In the genomic region with DNA sequence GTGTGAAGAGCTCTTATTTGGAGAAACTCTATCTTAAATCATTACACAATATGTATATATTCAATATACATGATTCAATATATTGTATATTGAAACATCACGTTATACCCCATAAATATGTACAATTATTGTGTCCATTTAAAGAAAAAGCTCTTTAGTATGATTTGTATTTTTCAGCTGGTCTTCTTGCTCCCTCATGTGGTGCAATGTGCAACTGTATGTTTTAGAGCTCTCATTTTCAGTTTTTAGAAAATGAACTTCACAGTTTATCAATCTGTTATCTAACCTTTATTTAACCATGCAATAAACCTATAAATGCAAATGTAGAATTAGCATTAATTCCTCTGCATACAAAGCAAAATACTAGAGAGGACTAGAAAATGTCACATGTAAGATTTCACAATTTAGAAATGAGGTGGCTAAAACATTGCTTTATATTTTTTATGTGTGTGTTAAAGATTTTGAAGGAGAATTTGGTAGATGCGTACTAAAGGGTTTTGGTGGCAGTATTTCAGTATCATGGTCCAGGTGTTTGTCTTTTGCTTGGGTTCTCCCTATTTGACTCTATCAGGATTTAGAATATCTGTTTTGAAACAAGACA, we compare ENCODE assay signal across 9 cellular contexts.
DNase-seq lines count a peak whose midpoint lies in the region; ATAC-seq, FAIRE-seq and TF ChIP-seq lines count a peak whose summit lies in the region.
"Had no signal": no experiment of that assay in that cellular context is flagged by ENCODE, and none has a peak within 500 bp of the region (broad histone marks: within the 10 kb centered on the region; RNA-seq: fewer than 3 reads in every experiment).

No MANE protein-coding gene starts in this region.

- intact Hi-C loops in ascending aorta (cut with DNase I), result no loop called here
- intact Hi-C loops in right lobe of liver (cut with DNase I), result no loop called here

- DNase-seq in D721Med (ENCODE audit: insufficient read length, low spot score) (no peak), ascending aorta (ENCODE audit: low spot score in 2 of 2) (no peak), right lobe of liver (no peak), GF-D8 (lab: John Stamatoyannopoulos, UW) (no peak), occipital lobe (lab: John Stamatoyannopoulos, UW) (no peak)
- DNase-seq in stimulated activated naive CD8-positive, alpha-beta T cell treated with anti-CD3 and anti-CD28 coated beads, Interleukin-15, amount 100 ng/mL, for 72 hours, result no peak

- H3K4me3 Mint-ChIP-seq in stimulated activated naive CD8-positive, alpha-beta T cell treated with anti-CD3 and anti-CD28 coated beads, Interleukin-15, amount 100 ng/mL, for 72 hours, result no peak overlapping the region
- H3K4me3 Mint-ChIP-seq: dendritic cell treated with granulocyte-macrophage colony-stimulating factor and Interleukin-4, amounts not matched to agents 40 ng/mL and 50 ng/mL, for 4 days had no signal

- no peak overlapping the region for H3K4me3 ChIP-seq in ascending aorta
- no peak overlapping the region for H3K4me3 ChIP-seq in right lobe of liver

- H3K9me3 ChIP-seq in ascending aorta (no peaks in the 10 kb centered on the region), right lobe of liver (no peaks in the 10 kb centered on the region)

- H3K36me3 ChIP-seq in ascending aorta, result no peaks in the 10 kb centered on the region
- H3K36me3 ChIP-seq in right lobe of liver, result no peaks in the 10 kb centered on the region

- peak; percentile 48 for TF ChIP-seq CTCF in D721Med (IDR thresholded peaks at IDR 0.05; ENCODE audit: insufficient read depth, missing control alignments)
- peak in 2 of 3 experiments; percentile 15 to 20 for TF ChIP-seq CTCF in ascending aorta (IDR thresholded peaks at IDR 0.05)
- peak; percentile 61 to 70 (median 68) for TF ChIP-seq CTCF in right lobe of liver (IDR thresholded peaks at IDR 0.05)

- H3K4me1 ChIP-seq in ascending aorta, result no peaks in the 10 kb centered on the region
- H3K4me1 ChIP-seq in right lobe of liver, result peaks cover 0 to 25% (median 7%) of the 10 kb centered on the region in 4 donors

- H3K27me3 Mint-ChIP-seq in stimulated activated naive CD8-positive, alpha-beta T cell treated with anti-CD3 and anti-CD28 coated beads, Interleukin-15, amount 100 ng/mL, for 72 hours, result no peaks in the 10 kb centered on the region
- H3K27me3 Mint-ChIP-seq: dendritic cell treated with granulocyte-macrophage colony-stimulating factor and Interleukin-4, amounts not matched to agents 40 ng/mL and 50 ng/mL, for 4 days had no signal

- H3K27me3 ChIP-seq in ascending aorta (no peaks in the 10 kb centered on the region), right lobe of liver (no peaks in the 10 kb centered on the region)

- WGBS in right lobe of liver (ENCODE audit: insufficient coverage, low coverage, low lambda C conversion rate, missing lambda C conversion rate), result 39% methylated on average over 2 of the region's 2 CpGs

- no peaks in the 10 kb centered on the region for H3K4me1 Mint-ChIP-seq in stimulated activated naive CD8-positive, alpha-beta T cell treated with anti-CD3 and anti-CD28 coated beads, Interleukin-15, amount 100 ng/mL, for 72 hours

- no peaks in the 10 kb centered on the region for H3K9me3 Mint-ChIP-seq in stimulated activated naive CD8-positive, alpha-beta T cell treated with anti-CD3 and anti-CD28 coated beads, Interleukin-15, amount 100 ng/mL, for 72 hours
- H3K9me3 Mint-ChIP-seq: dendritic cell treated with granulocyte-macrophage colony-stimulating factor and Interleukin-4, amounts not matched to agents 40 ng/mL and 50 ng/mL, for 4 days had no signal

- peak; percentile 51 for FAIRE-seq in D721Med (lab: Jason Lieb, UNC)

- H3K27ac ChIP-seq in ascending aorta, result no peak overlapping the region
- no peak overlapping the region for H3K27ac ChIP-seq in right lobe of liver

- H3K27ac Mint-ChIP-seq in stimulated activated naive CD8-positive, alpha-beta T cell treated with anti-CD3 and anti-CD28 coated beads, Interleukin-15, amount 100 ng/mL, for 72 hours, result no peak overlapping the region
- H3K27ac Mint-ChIP-seq: dendritic cell treated with granulocyte-macrophage colony-stimulating factor and Interleukin-4, amounts not matched to agents 40 ng/mL and 50 ng/mL, for 4 days had no signal

- no peak for TF ChIP-seq POLR2A in right lobe of liver (IDR thresholded peaks at IDR 0.05)

- ATAC-seq in HG03159 (IDR thresholded peaks at IDR 0.05; ENCODE audit: unreplicated experiment), result peak; percentile 53
- ATAC-seq in right lobe of liver, result no peak
- no peak for ATAC-seq in HG02610 (IDR thresholded peaks at IDR 0.05; ENCODE audit: unreplicated experiment)
- no peak for ATAC-seq in stimulated activated naive CD8-positive, alpha-beta T cell treated with anti-CD3 and anti-CD28 coated beads, Interleukin-15, amount 100 ng/mL, for 72 hours

Comparison
In these comparisons a context has a peak if more than half of its experiments do, and no peak if none do; other contexts are left out.
1. CTCF ChIP-seq: peak in every context shown above with its lines; median percentile 68 in right lobe of liver; 48 in D721Med; 18 in ascending aorta.